Comparison of ENCODE assay signal across 20 cellular contexts in genomic region chr5:131222731-131223130, GRCh38.
"Had no signal": no experiment of that assay in that cellular context is flagged by ENCODE, and none has a peak within 500 bp of the region (broad histone marks: within the 10 kb centered on the region; RNA-seq: fewer than 3 reads in every experiment).

No MANE protein-coding gene starts in this region.

- H3K4me2 ChIP-seq: neural progenitor cell had no signal

- H3K27ac ChIP-seq: coronary artery, esophagus squamous epithelium, gastrocnemius medialis, left lung, neural progenitor cell, sigmoid colon had no signal

- H2AFZ ChIP-seq: neural progenitor cell had no signal

- H3K4me3 Mint-ChIP-seq: endodermal cell; neural progenitor cell; stimulated activated naive B cell treated with anti-CD40 and anti-IgM and Interleukin-4, amounts not matched to agents 10 μg/mL and 1 μg/mL and 100 μg/mL, for 72 hours had no signal

- H3K4me1 ChIP-seq: gastrocnemius medialis, neural progenitor cell had no signal

- H3K27me3 ChIP-seq: esophagus squamous epithelium, gastrocnemius medialis, left lung, neural progenitor cell, sigmoid colon, transverse colon had no signal

- ATAC-seq: activated naive CD4-positive, alpha-beta T cell treated with anti-CD3 and anti-CD28 coated beads, Interleukin-2, amount 50 U/mL, for 72 hours; gastrocnemius medialis; left lung; naive thymus-derived CD4-positive, alpha-beta T cell; stimulated activated naive B cell treated with anti-CD40 and anti-IgM and Interleukin-4, amounts not matched to agents 10 μg/mL and 1 μg/mL and 100 μg/mL, for 72 hours had no signal

- H3K9me3 Mint-ChIP-seq: activated naive CD4-positive, alpha-beta T cell treated with anti-CD3 and anti-CD28 coated beads, Interleukin-2, amount 50 U/mL, for 72 hours; endodermal cell; naive thymus-derived CD4-positive, alpha-beta T cell; neural progenitor cell had no signal

- H3K9me3 ChIP-seq: esophagus squamous epithelium, gastrocnemius medialis, left lung, sigmoid colon, transverse colon had no signal

- H3K27me3 Mint-ChIP-seq: naive thymus-derived CD4-positive, alpha-beta T cell; stimulated activated naive B cell treated with anti-CD40 and anti-IgM and Interleukin-4, amounts not matched to agents 10 μg/mL and 1 μg/mL and 100 μg/mL, for 72 hours had no signal

- H3K9ac ChIP-seq: neural progenitor cell had no signal

- H3K36me3 ChIP-seq: esophagus squamous epithelium, gastrocnemius medialis, left lung, neural progenitor cell, sigmoid colon, transverse colon had no signal

- H3K27ac Mint-ChIP-seq: activated naive CD4-positive, alpha-beta T cell treated with anti-CD3 and anti-CD28 coated beads, Interleukin-2, amount 50 U/mL, for 72 hours; endodermal cell; neural progenitor cell; stimulated activated naive B cell treated with anti-CD40 and anti-IgM and Interleukin-4, amounts not matched to agents 10 μg/mL and 1 μg/mL and 100 μg/mL, for 72 hours had no signal

- H3K4me3 ChIP-seq: coronary artery, esophagus squamous epithelium, gastrocnemius medialis, left lung, lung, neural progenitor cell, sigmoid colon, transverse colon had no signal

- H3K4me1 Mint-ChIP-seq: endodermal cell, neural progenitor cell had no signal

- DNase-seq: activated CD4-positive, alpha-beta T cell treated with anti-CD3 and anti-CD28 coated beads, Interleukin-2, amount 50 U/mL, for 4 hours; activated gamma-delta T cell; endodermal cell; esophagus squamous epithelium; gastrocnemius medialis; hippocampal formation; kidney glomerular epithelial cell; left lung; naive thymus-derived CD4-positive, alpha-beta T cell; posterior cingulate gyrus; sigmoid colon; stimulated activated CD4-positive, alpha-beta T cell treated with anti-CD3 and anti-CD28 coated beads, Interleukin-2, amount 100 ng/mL, for 48 hours; stimulated activated CD8-positive, alpha-beta memory T cell treated with anti-CD3 and anti-CD28 coated beads, Interleukin-4, amount 100 ng/mL, for 48 hours; stimulated activated naive B cell treated with anti-CD40 and anti-IgM and Interleukin-4, amounts not matched to agents 10 μg/mL and 1 μg/mL and 100 μg/mL, for 72 hours; T-helper 9 cell; transverse colon had no signal

- H3K36me3 Mint-ChIP-seq: neural progenitor cell; stimulated activated naive B cell treated with anti-CD40 and anti-IgM and Interleukin-4, amounts not matched to agents 10 μg/mL and 1 μg/mL and 100 μg/mL, for 72 hours had no signal
